1 cellular context compared by ENCODE assay signal in genomic region chr10:45418417-45418858, GRCh38.
TF ChIP-seq lines count a peak whose summit lies in the region.

No MANE protein-coding gene starts in this region.

TF ChIP-seq in GM12878, 131 proteins besides CTCF, POLR2A, EP300 and RAD21:
- TF ChIP-seq, protein P1, sequence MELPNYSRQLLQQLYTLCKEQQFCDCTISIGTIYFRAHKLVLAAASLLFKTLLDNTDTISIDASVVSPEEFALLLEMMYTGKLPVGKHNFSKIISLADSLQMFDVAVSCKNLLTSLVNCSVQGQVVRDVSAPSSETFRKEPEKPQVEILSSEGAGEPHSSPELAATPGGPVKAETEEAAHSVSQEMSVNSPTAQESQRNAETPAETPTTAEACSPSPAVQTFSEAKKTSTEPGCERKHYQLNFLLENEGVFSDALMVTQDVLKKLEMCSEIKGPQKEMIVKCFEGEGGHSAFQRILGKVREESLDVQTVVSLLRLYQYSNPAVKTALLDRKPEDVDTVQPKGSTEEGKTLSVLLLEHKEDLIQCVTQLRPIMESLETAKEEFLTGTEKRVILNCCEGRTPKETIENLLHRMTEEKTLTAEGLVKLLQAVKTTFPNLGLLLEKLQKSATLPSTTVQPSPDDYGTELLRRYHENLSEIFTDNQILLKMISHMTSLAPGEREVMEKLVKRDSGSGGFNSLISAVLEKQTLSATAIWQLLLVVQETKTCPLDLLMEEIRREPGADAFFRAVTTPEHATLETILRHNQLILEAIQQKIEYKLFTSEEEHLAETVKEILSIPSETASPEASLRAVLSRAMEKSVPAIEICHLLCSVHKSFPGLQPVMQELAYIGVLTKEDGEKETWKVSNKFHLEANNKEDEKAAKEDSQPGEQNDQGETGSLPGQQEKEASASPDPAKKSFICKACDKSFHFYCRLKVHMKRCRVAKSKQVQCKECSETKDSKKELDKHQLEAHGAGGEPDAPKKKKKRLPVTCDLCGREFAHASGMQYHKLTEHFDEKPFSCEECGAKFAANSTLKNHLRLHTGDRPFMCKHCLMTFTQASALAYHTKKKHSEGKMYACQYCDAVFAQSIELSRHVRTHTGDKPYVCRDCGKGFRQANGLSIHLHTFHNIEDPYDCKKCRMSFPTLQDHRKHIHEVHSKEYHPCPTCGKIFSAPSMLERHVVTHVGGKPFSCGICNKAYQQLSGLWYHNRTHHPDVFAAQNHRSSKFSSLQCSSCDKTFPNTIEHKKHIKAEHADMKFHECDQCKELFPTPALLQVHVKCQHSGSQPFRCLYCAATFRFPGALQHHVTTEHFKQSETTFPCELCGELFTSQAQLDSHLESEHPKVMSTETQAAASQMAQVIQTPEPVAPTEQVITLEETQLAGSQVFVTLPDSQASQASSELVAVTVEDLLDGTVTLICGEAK (IDR thresholded peaks at IDR 0.05; ENCODE audit: borderline replicate concordance), result no peak
- TF ChIP-seq ZNF207 (IDR thresholded peaks at IDR 0.05; ENCODE audit: borderline replicate concordance) (no peak), YBX1 (IDR thresholded peaks at IDR 0.05) (no peak), SUZ12 (IDR thresholded peaks at IDR 0.05; ENCODE audit: unreplicated experiment) (no peak), RB1 (IDR thresholded peaks at IDR 0.05; ENCODE audit: borderline replicate concordance) (no peak), HDAC2 (IDR thresholded peaks at IDR 0.05) (no peak), BMI1 (IDR thresholded peaks at IDR 0.05; ENCODE audit: borderline replicate concordance) (no peak), SREBF1 (IDR thresholded peaks at IDR 0.05; ENCODE audit: low read length) (no peak), ZNF24 (IDR thresholded peaks at IDR 0.05) (no peak), TAF1 (IDR thresholded peaks at IDR 0.05; ENCODE audit: borderline replicate concordance, low read depth, low read length) (no peak)
- TF ChIP-seq, protein P2, sequence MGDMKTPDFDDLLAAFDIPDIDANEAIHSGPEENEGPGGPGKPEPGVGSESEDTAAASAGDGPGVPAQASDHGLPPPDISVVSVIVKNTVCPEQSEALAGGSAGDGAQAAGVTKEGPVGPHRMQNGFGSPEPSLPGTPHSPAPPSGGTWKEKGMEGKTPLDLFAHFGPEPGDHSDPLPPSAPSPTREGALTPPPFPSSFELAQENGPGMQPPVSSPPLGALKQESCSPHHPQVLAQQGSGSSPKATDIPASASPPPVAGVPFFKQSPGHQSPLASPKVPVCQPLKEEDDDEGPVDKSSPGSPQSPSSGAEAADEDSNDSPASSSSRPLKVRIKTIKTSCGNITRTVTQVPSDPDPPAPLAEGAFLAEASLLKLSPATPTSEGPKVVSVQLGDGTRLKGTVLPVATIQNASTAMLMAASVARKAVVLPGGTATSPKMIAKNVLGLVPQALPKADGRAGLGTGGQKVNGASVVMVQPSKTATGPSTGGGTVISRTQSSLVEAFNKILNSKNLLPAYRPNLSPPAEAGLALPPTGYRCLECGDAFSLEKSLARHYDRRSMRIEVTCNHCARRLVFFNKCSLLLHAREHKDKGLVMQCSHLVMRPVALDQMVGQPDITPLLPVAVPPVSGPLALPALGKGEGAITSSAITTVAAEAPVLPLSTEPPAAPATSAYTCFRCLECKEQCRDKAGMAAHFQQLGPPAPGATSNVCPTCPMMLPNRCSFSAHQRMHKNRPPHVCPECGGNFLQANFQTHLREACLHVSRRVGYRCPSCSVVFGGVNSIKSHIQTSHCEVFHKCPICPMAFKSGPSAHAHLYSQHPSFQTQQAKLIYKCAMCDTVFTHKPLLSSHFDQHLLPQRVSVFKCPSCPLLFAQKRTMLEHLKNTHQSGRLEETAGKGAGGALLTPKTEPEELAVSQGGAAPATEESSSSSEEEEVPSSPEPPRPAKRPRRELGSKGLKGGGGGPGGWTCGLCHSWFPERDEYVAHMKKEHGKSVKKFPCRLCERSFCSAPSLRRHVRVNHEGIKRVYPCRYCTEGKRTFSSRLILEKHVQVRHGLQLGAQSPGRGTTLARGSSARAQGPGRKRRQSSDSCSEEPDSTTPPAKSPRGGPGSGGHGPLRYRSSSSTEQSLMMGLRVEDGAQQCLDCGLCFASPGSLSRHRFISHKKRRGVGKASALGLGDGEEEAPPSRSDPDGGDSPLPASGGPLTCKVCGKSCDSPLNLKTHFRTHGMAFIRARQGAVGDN (IDR thresholded peaks at IDR 0.05), result no peak
